Comparison of ENCODE assay signal across 1 cellular context in the genomic region with DNA sequence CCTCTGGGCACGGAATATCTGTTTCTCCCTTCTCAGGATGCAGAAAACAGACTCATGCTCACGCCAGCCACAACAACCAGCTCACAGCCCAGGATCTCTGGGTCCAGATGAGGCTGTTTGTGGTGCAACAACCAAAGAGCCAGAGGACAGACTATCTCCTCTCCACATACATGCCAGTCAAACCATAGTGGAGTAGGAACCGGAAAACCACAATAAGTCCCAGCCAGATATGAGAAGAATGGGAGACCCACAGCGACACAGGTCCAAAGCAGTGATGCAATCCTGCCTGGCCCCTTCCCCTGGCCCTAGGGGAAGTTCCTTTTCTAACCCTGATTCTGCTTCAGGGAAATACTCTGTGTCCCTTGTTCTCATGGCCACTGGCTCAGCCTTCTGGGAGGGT.
A peak's percentile ranks its signal among the peaks of the same experiment; 100 is the strongest.
TF ChIP-seq lines count a peak whose summit lies in the region.

No MANE protein-coding gene starts in this region.

TF ChIP-seq in K562, 482 proteins besides CTCF, POLR2A, EP300 and RAD21 (continued from another document and continues in another):
- TF ChIP-seq, protein P1, sequence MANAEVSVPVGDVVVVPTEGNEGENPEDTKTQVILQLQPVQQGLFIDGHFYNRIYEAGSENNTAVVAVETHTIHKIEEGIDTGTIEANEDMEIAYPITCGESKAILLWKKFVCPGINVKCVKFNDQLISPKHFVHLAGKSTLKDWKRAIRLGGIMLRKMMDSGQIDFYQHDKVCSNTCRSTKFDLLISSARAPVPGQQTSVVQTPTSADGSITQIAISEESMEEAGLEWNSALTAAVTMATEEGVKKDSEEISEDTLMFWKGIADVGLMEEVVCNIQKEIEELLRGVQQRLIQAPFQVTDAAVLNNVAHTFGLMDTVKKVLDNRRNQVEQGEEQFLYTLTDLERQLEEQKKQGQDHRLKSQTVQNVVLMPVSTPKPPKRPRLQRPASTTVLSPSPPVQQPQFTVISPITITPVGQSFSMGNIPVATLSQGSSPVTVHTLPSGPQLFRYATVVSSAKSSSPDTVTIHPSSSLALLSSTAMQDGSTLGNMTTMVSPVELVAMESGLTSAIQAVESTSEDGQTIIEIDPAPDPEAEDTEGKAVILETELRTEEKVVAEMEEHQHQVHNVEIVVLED (CRISPR knock-in tag; IDR thresholded peaks at IDR 0.05) = no peak
- TF ChIP-seq KDM4B (IDR thresholded peaks at IDR 0.05; ENCODE audit: borderline replicate concordance in 2 of 2, low read depth in 1 of 2) (no peak), CXXC5 (CRISPR knock-in tag; IDR thresholded peaks at IDR 0.05) (no peak), ZNF133 (CRISPR knock-in tag; IDR thresholded peaks at IDR 0.05) (no peak), KLF13 (tag; IDR thresholded peaks at IDR 0.05; ENCODE audit: borderline replicate concordance, low read depth) (no peak), FIP1L1 (IDR thresholded peaks at IDR 0.05; ENCODE audit: low read depth, low read length, poor library complexity, severe bottlenecking) (no peak), CEBPG (CRISPR knock-in tag; IDR thresholded peaks at IDR 0.05) (peak; percentile 97), CEBPG (tag; conservative IDR thresholded peaks at IDR 0.05 in 1 of 2, IDR thresholded peaks at IDR 0.05 in 1 of 2) (peak; percentile 80 to 96), FOXJ2 (tag; IDR thresholded peaks at IDR 0.05) (no peak), ETV5 (CRISPR knock-in tag; IDR thresholded peaks at IDR 0.05; ENCODE audit: low read depth) (peak; percentile 91), NFRKB (IDR thresholded peaks at IDR 0.05; ENCODE audit: low read depth) (no peak), ZNF274 (IDR thresholded peaks at IDR 0.05; ENCODE audit: borderline replicate concordance, low read depth, low read length) (no peak), L3MBTL2 (IDR thresholded peaks at IDR 0.05) (no peak), CCAR2 (IDR thresholded peaks at IDR 0.05; ENCODE audit: low read depth, low read length) (no peak), RUNX1 (IDR thresholded peaks at IDR 0.05; ENCODE audit: low read depth) (no peak), ZNF224 (CRISPR knock-in tag; IDR thresholded peaks at IDR 0.05) (no peak), MTA1 (IDR thresholded peaks at IDR 0.05; ENCODE audit: borderline replicate concordance) (no peak), WHSC1 (IDR thresholded peaks at IDR 0.05; ENCODE audit: low read length) (no peak), NFIX (CRISPR knock-in tag; IDR thresholded peaks at IDR 0.05; ENCODE audit: low read depth) (no peak), EP400 (IDR thresholded peaks at IDR 0.05) (no peak), NCOA2 (IDR thresholded peaks at IDR 0.05; ENCODE audit: partially characterized antibody in 2 of 2) (no peak), CEBPB (tag; IDR thresholded peaks at IDR 0.05) (peak; percentile 97), BRD4 (IDR thresholded peaks at IDR 0.05) (no peak), ZNF324 (CRISPR knock-in tag; IDR thresholded peaks at IDR 0.05) (no peak), SMARCE1 (IDR thresholded peaks at IDR 0.05) (peak; percentile 56; the same call in 1 of the 2 replicates), KLF10 (CRISPR knock-in tag; IDR thresholded peaks at IDR 0.05) (no peak), NRF1 (conservative IDR thresholded peaks at IDR 0.05 in 1 of 2, IDR thresholded peaks at IDR 0.05 in 1 of 2) (0 out of 4 replicates have a peak, but pooled peaks have one; percentile 13 to 16), ZNF384 (IDR thresholded peaks at IDR 0.05; ENCODE audit: low read depth, low read length) (no peak), FOXJ3 (CRISPR knock-in tag; IDR thresholded peaks at IDR 0.05) (no peak), TAF15 (IDR thresholded peaks at IDR 0.05; ENCODE audit: low read depth, low read length) (no peak), NCOA1 (IDR thresholded peaks at IDR 0.05; ENCODE audit: low read depth) (peak; percentile 40; the same call in 1 of the 2 replicates)
- TF ChIP-seq, protein P2, sequence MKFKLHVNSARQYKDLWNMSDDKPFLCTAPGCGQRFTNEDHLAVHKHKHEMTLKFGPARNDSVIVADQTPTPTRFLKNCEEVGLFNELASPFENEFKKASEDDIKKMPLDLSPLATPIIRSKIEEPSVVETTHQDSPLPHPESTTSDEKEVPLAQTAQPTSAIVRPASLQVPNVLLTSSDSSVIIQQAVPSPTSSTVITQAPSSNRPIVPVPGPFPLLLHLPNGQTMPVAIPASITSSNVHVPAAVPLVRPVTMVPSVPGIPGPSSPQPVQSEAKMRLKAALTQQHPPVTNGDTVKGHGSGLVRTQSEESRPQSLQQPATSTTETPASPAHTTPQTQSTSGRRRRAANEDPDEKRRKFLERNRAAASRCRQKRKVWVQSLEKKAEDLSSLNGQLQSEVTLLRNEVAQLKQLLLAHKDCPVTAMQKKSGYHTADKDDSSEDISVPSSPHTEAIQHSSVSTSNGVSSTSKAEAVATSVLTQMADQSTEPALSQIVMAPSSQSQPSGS (CRISPR knock-in tag; IDR thresholded peaks at IDR 0.05) = no peak
- TF ChIP-seq, protein P3, sequence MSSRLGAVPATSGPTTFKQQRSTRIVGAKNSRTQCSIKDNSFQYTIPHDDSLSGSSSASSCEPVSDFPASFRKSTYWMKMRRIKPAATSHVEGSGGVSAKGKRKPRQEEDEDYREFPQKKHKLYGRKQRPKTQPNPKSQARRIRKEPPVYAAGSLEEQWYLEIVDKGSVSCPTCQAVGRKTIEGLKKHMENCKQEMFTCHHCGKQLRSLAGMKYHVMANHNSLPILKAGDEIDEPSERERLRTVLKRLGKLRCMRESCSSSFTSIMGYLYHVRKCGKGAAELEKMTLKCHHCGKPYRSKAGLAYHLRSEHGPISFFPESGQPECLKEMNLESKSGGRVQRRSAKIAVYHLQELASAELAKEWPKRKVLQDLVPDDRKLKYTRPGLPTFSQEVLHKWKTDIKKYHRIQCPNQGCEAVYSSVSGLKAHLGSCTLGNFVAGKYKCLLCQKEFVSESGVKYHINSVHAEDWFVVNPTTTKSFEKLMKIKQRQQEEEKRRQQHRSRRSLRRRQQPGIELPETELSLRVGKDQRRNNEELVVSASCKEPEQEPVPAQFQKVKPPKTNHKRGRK (tag; IDR thresholded peaks at IDR 0.05) = no peak
- TF ChIP-seq, protein P4, sequence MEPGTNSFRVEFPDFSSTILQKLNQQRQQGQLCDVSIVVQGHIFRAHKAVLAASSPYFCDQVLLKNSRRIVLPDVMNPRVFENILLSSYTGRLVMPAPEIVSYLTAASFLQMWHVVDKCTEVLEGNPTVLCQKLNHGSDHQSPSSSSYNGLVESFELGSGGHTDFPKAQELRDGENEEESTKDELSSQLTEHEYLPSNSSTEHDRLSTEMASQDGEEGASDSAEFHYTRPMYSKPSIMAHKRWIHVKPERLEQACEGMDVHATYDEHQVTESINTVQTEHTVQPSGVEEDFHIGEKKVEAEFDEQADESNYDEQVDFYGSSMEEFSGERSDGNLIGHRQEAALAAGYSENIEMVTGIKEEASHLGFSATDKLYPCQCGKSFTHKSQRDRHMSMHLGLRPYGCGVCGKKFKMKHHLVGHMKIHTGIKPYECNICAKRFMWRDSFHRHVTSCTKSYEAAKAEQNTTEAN (CRISPR knock-in tag; IDR thresholded peaks at IDR 0.05) = no peak
- TF ChIP-seq, protein P5, sequence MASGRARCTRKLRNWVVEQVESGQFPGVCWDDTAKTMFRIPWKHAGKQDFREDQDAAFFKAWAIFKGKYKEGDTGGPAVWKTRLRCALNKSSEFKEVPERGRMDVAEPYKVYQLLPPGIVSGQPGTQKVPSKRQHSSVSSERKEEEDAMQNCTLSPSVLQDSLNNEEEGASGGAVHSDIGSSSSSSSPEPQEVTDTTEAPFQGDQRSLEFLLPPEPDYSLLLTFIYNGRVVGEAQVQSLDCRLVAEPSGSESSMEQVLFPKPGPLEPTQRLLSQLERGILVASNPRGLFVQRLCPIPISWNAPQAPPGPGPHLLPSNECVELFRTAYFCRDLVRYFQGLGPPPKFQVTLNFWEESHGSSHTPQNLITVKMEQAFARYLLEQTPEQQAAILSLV (tag; IDR thresholded peaks at IDR 0.05) = no peak
- TF ChIP-seq, protein P6, sequence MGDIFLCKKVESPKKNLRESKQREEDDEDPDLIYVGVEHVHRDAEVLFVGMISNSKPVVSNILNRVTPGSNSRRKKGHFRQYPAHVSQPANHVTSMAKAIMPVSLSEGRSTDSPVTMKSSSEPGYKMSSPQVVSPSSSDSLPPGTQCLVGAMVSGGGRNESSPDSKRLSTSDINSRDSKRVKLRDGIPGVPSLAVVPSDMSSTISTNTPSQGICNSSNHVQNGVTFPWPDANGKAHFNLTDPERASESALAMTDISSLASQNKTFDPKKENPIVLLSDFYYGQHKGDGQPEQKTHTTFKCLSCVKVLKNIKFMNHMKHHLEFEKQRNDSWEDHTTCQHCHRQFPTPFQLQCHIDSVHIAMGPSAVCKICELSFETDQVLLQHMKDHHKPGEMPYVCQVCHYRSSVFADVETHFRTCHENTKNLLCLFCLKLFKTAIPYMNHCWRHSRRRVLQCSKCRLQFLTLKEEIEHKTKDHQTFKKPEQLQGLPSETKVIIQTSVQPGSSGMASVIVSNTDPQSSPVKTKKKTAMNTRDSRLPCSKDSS (IDR thresholded peaks at IDR 0.05; ENCODE audit: low read depth, partially characterized antibody) = no peak
- TF ChIP-seq, protein P7, sequence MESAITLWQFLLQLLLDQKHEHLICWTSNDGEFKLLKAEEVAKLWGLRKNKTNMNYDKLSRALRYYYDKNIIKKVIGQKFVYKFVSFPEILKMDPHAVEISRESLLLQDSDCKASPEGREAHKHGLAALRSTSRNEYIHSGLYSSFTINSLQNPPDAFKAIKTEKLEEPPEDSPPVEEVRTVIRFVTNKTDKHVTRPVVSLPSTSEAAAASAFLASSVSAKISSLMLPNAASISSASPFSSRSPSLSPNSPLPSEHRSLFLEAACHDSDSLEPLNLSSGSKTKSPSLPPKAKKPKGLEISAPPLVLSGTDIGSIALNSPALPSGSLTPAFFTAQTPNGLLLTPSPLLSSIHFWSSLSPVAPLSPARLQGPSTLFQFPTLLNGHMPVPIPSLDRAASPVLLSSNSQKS (CRISPR knock-in tag; IDR thresholded peaks at IDR 0.05) = no peak
- TF ChIP-seq, protein P8, sequence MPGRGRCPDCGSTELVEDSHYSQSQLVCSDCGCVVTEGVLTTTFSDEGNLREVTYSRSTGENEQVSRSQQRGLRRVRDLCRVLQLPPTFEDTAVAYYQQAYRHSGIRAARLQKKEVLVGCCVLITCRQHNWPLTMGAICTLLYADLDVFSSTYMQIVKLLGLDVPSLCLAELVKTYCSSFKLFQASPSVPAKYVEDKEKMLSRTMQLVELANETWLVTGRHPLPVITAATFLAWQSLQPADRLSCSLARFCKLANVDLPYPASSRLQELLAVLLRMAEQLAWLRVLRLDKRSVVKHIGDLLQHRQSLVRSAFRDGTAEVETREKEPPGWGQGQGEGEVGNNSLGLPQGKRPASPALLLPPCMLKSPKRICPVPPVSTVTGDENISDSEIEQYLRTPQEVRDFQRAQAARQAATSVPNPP (IDR thresholded peaks at IDR 0.05; ENCODE audit: borderline replicate concordance, insufficient read depth, insufficient read length) = no peak
- TF ChIP-seq, protein P9, sequence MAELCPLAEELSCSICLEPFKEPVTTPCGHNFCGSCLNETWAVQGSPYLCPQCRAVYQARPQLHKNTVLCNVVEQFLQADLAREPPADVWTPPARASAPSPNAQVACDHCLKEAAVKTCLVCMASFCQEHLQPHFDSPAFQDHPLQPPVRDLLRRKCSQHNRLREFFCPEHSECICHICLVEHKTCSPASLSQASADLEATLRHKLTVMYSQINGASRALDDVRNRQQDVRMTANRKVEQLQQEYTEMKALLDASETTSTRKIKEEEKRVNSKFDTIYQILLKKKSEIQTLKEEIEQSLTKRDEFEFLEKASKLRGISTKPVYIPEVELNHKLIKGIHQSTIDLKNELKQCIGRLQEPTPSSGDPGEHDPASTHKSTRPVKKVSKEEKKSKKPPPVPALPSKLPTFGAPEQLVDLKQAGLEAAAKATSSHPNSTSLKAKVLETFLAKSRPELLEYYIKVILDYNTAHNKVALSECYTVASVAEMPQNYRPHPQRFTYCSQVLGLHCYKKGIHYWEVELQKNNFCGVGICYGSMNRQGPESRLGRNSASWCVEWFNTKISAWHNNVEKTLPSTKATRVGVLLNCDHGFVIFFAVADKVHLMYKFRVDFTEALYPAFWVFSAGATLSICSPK (IDR thresholded peaks at IDR 0.05; ENCODE audit: borderline replicate concordance) = no peak
- TF ChIP-seq, protein P10, sequence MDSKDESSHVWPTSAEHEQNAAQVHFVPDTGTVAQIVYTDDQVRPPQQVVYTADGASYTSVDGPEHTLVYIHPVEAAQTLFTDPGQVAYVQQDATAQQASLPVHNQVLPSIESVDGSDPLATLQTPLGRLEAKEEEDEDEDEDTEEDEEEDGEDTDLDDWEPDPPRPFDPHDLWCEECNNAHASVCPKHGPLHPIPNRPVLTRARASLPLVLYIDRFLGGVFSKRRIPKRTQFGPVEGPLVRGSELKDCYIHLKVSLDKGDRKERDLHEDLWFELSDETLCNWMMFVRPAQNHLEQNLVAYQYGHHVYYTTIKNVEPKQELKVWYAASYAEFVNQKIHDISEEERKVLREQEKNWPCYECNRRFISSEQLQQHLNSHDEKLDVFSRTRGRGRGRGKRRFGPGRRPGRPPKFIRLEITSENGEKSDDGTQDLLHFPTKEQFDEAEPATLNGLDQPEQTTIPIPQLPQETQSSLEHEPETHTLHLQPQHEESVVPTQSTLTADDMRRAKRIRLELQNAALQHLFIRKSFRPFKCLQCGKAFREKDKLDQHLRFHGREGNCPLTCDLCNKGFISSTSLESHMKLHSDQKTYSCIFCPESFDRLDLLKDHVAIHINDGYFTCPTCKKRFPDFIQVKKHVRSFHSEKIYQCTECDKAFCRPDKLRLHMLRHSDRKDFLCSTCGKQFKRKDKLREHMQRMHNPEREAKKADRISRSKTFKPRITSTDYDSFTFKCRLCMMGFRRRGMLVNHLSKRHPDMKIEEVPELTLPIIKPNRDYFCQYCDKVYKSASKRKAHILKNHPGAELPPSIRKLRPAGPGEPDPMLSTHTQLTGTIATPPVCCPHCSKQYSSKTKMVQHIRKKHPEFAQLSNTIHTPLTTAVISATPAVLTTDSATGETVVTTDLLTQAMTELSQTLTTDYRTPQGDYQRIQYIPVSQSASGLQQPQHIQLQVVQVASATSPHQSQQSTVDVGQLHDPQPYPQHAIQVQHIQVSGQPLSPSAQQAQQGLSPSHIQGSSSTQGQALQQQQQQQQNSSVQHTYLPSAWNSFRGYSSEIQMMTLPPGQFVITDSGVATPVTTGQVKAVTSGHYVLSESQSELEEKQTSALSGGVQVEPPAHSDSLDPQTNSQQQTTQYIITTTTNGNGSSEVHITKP (IDR thresholded peaks at IDR 0.05; ENCODE audit: partially characterized antibody) = no peak
